In genomic region chr4:82429728-82430192, GRCh38 we compare ENCODE assay signal across 2 cellular contexts.
TF ChIP-seq lines count a peak whose summit lies in the region.

No MANE protein-coding gene starts in this region.

TF ChIP-seq in K562, 482 proteins besides CTCF, POLR2A, EP300 and RAD21 (continues in another document):
- TF ChIP-seq SAFB (IDR thresholded peaks at IDR 0.05; ENCODE audit: borderline replicate concordance, low read depth, low read length) (peak; percentile 72; the same call in 1 of the 2 replicates), ZNF282 (CRISPR knock-in tag; IDR thresholded peaks at IDR 0.05) (0 out of 2 replicates have a peak, but pooled peaks have one; percentile 69), FUS (optimal IDR thresholded peaks at IDR 0.05; ENCODE audit: low read depth, low read length) (no peak), KDM5B (IDR thresholded peaks at IDR 0.05; ENCODE audit: insufficient replicate concordance, low read depth, low read length) (peak; percentile 83), ZFP30 (CRISPR knock-in tag; IDR thresholded peaks at IDR 0.05; ENCODE audit: borderline replicate concordance) (no peak), NR4A1 (CRISPR knock-in tag; IDR thresholded peaks at IDR 0.05) (no peak), NR4A1 (tag; IDR thresholded peaks at IDR 0.05) (0 out of 2 replicates have a peak, but pooled peaks have one; percentile 11), TRIM25 (IDR thresholded peaks at IDR 0.05; ENCODE audit: borderline replicate concordance) (no peak), MLLT1 (IDR thresholded peaks at IDR 0.05) (peak in 1 of 2 experiments; percentile 42; a peak in 1 of 4 replicates), ZSCAN32 (CRISPR knock-in tag; IDR thresholded peaks at IDR 0.05) (no peak), ATF2 (CRISPR knock-in tag; IDR thresholded peaks at IDR 0.05) (peak; percentile 72), RFX5 (IDR thresholded peaks at IDR 0.05; ENCODE audit: low read depth, low read length) (no peak), HDAC8 (tag; IDR thresholded peaks at IDR 0.05) (0 out of 2 replicates have a peak, but pooled peaks have one; percentile 16), TEAD1 (CRISPR knock-in tag; IDR thresholded peaks at IDR 0.05) (peak in 1 of 2 experiments; percentile 80; a peak in 1 of 4 replicates), ZFX (CRISPR knock-in tag; IDR thresholded peaks at IDR 0.05) (peak; percentile 55), POLR2G (IDR thresholded peaks at IDR 0.05; ENCODE audit: low read depth, low read length) (peak; percentile 75), PATZ1 (CRISPR knock-in tag; IDR thresholded peaks at IDR 0.05; ENCODE audit: borderline replicate concordance) (0 out of 2 replicates have a peak, but pooled peaks have one; percentile 34), GTF2E2 (tag; IDR thresholded peaks at IDR 0.05) (peak; percentile 87; the same call in 1 of the 2 replicates), ARID2 (IDR thresholded peaks at IDR 0.05) (no peak), RB1 (IDR thresholded peaks at IDR 0.05; ENCODE audit: low read depth) (0 out of 2 replicates have a peak, but pooled peaks have one; percentile 43), ELF1 (tag; IDR thresholded peaks at IDR 0.05) (peak; percentile 45), ID3 (CRISPR knock-in tag; IDR thresholded peaks at IDR 0.05) (no peak), ID3 (tag; IDR thresholded peaks at IDR 0.05) (0 out of 2 replicates have a peak, but pooled peaks have one; percentile 22), ZNF197 (CRISPR knock-in tag; IDR thresholded peaks at IDR 0.05; ENCODE audit: low read depth) (0 out of 2 replicates have a peak, but pooled peaks have one; percentile 24)

TF ChIP-seq in liver, 16 proteins besides CTCF, POLR2A, EP300 and RAD21:
- TF ChIP-seq ATF3 (IDR thresholded peaks at IDR 0.05) (no peak), NR2F2 (IDR thresholded peaks at IDR 0.05) (no peak), SP1 (IDR thresholded peaks at IDR 0.05) (no peak), EGR1 (IDR thresholded peaks at IDR 0.05; ENCODE audit: low read depth in 2 of 2) (no peak), REST (IDR thresholded peaks at IDR 0.05) (no peak), RXRA (IDR thresholded peaks at IDR 0.05) (no peak), HNF4A (conservative IDR thresholded peaks at IDR 0.05) (no peak), FOXA2 (IDR thresholded peaks at IDR 0.05) (no peak)
